11 cellular contexts compared by ENCODE assay signal in the genomic region with DNA sequence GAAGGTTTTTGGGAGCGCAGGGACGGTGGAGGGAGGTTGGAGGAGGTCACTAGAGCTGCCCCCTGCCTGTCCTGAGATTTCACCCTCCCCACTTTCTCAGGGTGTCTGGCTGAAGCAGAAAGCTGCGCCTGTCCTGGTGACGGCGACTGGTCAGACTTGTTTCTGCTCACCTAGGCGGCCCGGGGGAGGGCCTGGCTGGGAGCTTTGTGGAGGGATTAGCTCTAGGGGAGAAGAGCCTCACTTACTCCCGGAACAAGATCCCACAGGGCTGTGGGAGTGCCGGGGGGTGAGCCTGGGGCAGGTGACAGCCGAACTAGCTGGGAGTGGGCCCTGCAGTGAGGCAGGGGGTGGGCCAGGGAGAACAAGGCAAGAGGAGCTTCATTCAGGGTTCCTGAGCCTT. TPM values are rescaled to one million over a fixed set of nuclear protein-coding genes. Genes with fewer than 3 reads are reported as not detected.
DNase-seq lines count a peak whose midpoint lies in the region; ATAC-seq, FAIRE-seq and TF ChIP-seq lines count a peak whose summit lies in the region.
"Had no signal": no experiment of that assay in that cellular context is flagged by ENCODE, and none has a peak within 500 bp of the region (broad histone marks: within the 10 kb centered on the region; RNA-seq: fewer than 3 reads in every experiment).

No MANE protein-coding gene starts in this region.

- H3K4me3 Mint-ChIP-seq in activated naive CD8-positive, alpha-beta T cell, result peak overlapping the region; percentile 77

- H3K27ac ChIP-seq in left ventricle myocardium inferior (replicated peaks), result peak overlapping the region; percentile 78
- H3K27ac ChIP-seq in liver (ENCODE audit: low read depth in 1 of 2, low read length in 2 of 2), result peak overlapping the region; percentile 51 to 75
- H3K27ac ChIP-seq: tibial artery had no signal

- DNase-seq in left ventricle myocardium inferior, result no peak
- DNase-seq in left cardiac atrium, result no peak
- DNase-seq in ureter (ENCODE audit: low spot score), result peak; percentile 79
- DNase-seq in GF-D8 (lab: John Stamatoyannopoulos, UW), result no peak
- no peak for DNase-seq in RCC 7860 (ENCODE audit: low spot score)
- DNase-seq: tibial artery had no signal

- no peak overlapping the region for H3K9ac ChIP-seq in liver (ENCODE audit: low read depth in 1 of 2, low read length in 2 of 2)

- H3K9me3 Mint-ChIP-seq in activated naive CD8-positive, alpha-beta T cell (ENCODE audit: low read depth), result no peaks in the 10 kb centered on the region

- H3K27me3 ChIP-seq in left ventricle myocardium inferior (ENCODE audit: low read depth) (no peaks in the 10 kb centered on the region), liver (ENCODE audit: control insufficient read depth in 4 of 4, insufficient read depth in 4 of 4, low read length in 3 of 4) (no peaks in the 10 kb centered on the region)
- H3K27me3 ChIP-seq: tibial artery had no signal

- no peak for TF ChIP-seq RAD21 in liver (IDR thresholded peaks at IDR 0.05)

- H3K4me1 ChIP-seq in left ventricle myocardium inferior, result peaks cover 92% of the 10 kb centered on the region
- peaks cover 57 to 97% (median 89%) of the 10 kb centered on the region in 4 donors for H3K4me1 ChIP-seq in liver (ENCODE audit: control insufficient read depth in 4 of 4, insufficient read depth in 4 of 4, low read length in 3 of 4)

- ATAC-seq in left cardiac atrium (no peak), HG02870 (IDR thresholded peaks at IDR 0.05; ENCODE audit: unreplicated experiment) (no peak)

- peak overlapping the region; percentile 82 for H3K27ac Mint-ChIP-seq in activated naive CD8-positive, alpha-beta T cell

- no peak for FAIRE-seq in RCC 7860 (lab: Jason Lieb, UNC)
- FAIRE-seq: H54 had no signal

- whole genome bisulfite sequencing in liver, result 68% methylated on average over 10 of the region's 10 CpGs

- peaks cover 60% of the 10 kb centered on the region for H3K4me1 Mint-ChIP-seq in activated naive CD8-positive, alpha-beta T cell (ENCODE audit: low read depth)

- intact Hi-C loops in left ventricle myocardium inferior (cut with micrococcal nuclease) (no loop called here), left cardiac atrium (cut with DNase I) (no loop called here)

- no peaks in the 10 kb centered on the region for H3K36me3 Mint-ChIP-seq in activated naive CD8-positive, alpha-beta T cell

- no peaks in the 10 kb centered on the region for H3K36me3 ChIP-seq in left ventricle myocardium inferior
- H3K36me3 ChIP-seq in liver (ENCODE audit: control insufficient read depth in 4 of 4, insufficient read depth in 3 of 4, low read depth in 1 of 4, low read length in 3 of 4), result no peaks in the 10 kb centered on the region

- TF ChIP-seq CTCF in left ventricle myocardium inferior (IDR thresholded peaks at IDR 0.05; ENCODE audit: borderline replicate concordance) (no peak), liver (IDR thresholded peaks at IDR 0.05; ENCODE audit: low read depth, low read length, missing input control) (no peak)

- H3K27me3 Mint-ChIP-seq in activated naive CD8-positive, alpha-beta T cell, result no peaks in the 10 kb centered on the region

- H3K4me3 ChIP-seq in left ventricle myocardium inferior (no peak overlapping the region), liver (ENCODE audit: low read depth in 1 of 3, low read length in 3 of 3) (no peak overlapping the region)
- H3K4me3 ChIP-seq: tibial artery had no signal

- H3K9me3 ChIP-seq in left ventricle myocardium inferior (replicated peaks) (no peaks in the 10 kb centered on the region), liver (ENCODE audit: control insufficient read depth in 4 of 4, low read length in 3 of 4) (no peaks in the 10 kb centered on the region)
- H3K9me3 ChIP-seq: tibial artery had no signal

TF ChIP-seq in liver, 16 proteins besides CTCF, POLR2A, EP300 and RAD21:
- TF ChIP-seq, protein P1, sequence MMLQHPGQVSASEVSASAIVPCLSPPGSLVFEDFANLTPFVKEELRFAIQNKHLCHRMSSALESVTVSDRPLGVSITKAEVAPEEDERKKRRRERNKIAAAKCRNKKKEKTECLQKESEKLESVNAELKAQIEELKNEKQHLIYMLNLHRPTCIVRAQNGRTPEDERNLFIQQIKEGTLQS (IDR thresholded peaks at IDR 0.05), result no peak
- TF ChIP-seq HNF4A (conservative IDR thresholded peaks at IDR 0.05), result no peak
- no peak for TF ChIP-seq RXRA (IDR thresholded peaks at IDR 0.05)
- TF ChIP-seq, protein P2, sequence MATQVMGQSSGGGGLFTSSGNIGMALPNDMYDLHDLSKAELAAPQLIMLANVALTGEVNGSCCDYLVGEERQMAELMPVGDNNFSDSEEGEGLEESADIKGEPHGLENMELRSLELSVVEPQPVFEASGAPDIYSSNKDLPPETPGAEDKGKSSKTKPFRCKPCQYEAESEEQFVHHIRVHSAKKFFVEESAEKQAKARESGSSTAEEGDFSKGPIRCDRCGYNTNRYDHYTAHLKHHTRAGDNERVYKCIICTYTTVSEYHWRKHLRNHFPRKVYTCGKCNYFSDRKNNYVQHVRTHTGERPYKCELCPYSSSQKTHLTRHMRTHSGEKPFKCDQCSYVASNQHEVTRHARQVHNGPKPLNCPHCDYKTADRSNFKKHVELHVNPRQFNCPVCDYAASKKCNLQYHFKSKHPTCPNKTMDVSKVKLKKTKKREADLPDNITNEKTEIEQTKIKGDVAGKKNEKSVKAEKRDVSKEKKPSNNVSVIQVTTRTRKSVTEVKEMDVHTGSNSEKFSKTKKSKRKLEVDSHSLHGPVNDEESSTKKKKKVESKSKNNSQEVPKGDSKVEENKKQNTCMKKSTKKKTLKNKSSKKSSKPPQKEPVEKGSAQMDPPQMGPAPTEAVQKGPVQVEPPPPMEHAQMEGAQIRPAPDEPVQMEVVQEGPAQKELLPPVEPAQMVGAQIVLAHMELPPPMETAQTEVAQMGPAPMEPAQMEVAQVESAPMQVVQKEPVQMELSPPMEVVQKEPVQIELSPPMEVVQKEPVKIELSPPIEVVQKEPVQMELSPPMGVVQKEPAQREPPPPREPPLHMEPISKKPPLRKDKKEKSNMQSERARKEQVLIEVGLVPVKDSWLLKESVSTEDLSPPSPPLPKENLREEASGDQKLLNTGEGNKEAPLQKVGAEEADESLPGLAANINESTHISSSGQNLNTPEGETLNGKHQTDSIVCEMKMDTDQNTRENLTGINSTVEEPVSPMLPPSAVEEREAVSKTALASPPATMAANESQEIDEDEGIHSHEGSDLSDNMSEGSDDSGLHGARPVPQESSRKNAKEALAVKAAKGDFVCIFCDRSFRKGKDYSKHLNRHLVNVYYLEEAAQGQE (IDR thresholded peaks at IDR 0.05), result no peak
- no peak for TF ChIP-seq JUND (IDR thresholded peaks at IDR 0.05)
- TF ChIP-seq YY1 (IDR thresholded peaks at IDR 0.05), result no peak
- no peak for TF ChIP-seq NR2F2 (IDR thresholded peaks at IDR 0.05)
- TF ChIP-seq HNF4G (IDR thresholded peaks at IDR 0.05), result no peak
- TF ChIP-seq TAF1 (conservative IDR thresholded peaks at IDR 0.05), result no peak
- TF ChIP-seq GABPA (IDR thresholded peaks at IDR 0.05 in 1 of 2, conservative IDR thresholded peaks at IDR 0.05 in 1 of 2), result no peak
- no peak for TF ChIP-seq FOXA1 (IDR thresholded peaks at IDR 0.05)
- TF ChIP-seq, protein P3, sequence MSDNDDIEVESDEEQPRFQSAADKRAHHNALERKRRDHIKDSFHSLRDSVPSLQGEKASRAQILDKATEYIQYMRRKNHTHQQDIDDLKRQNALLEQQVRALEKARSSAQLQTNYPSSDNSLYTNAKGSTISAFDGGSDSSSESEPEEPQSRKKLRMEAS (IDR thresholded peaks at IDR 0.05), result no peak
- TF ChIP-seq, protein P4, sequence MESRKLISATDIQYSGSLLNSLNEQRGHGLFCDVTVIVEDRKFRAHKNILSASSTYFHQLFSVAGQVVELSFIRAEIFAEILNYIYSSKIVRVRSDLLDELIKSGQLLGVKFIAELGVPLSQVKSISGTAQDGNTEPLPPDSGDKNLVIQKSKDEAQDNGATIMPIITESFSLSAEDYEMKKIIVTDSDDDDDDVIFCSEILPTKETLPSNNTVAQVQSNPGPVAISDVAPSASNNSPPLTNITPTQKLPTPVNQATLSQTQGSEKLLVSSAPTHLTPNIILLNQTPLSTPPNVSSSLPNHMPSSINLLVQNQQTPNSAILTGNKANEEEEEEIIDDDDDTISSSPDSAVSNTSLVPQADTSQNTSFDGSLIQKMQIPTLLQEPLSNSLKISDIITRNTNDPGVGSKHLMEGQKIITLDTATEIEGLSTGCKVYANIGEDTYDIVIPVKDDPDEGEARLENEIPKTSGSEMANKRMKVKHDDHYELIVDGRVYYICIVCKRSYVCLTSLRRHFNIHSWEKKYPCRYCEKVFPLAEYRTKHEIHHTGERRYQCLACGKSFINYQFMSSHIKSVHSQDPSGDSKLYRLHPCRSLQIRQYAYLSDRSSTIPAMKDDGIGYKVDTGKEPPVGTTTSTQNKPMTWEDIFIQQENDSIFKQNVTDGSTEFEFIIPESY (IDR thresholded peaks at IDR 0.05), result no peak
- no peak for TF ChIP-seq FOXA2 (IDR thresholded peaks at IDR 0.05)
- TF ChIP-seq EGR1 (IDR thresholded peaks at IDR 0.05; ENCODE audit: low read depth in 2 of 2), result no peak
- TF ChIP-seq SP1 (IDR thresholded peaks at IDR 0.05), result no peak

RNA-seq across cellular contexts. Expression of a gene that starts 11.5 kb away (rescaled TPM):
- 11.3 TPM for total RNA-seq in left ventricle myocardium inferior
- 10 to 100 TPM; 15.1 to 18.5 TPM for total RNA-seq in left cardiac atrium
- total RNA-seq in liver, result 10 to 100 TPM; 38.1 to 84.1 TPM
- 100 to 1,000 TPM; 105 to 160 TPM for polyA plus RNA-seq in liver
- 20.6 TPM for total RNA-seq in ureter

RNA-seq across cellular contexts. Expression of a gene that starts 16.2 kb away (rescaled TPM):
- 18.6 TPM for total RNA-seq in left ventricle myocardium inferior
- 10 to 100 TPM; 23.7 to 34.7 TPM for total RNA-seq in left cardiac atrium
- total RNA-seq in liver, result 10 to 100 TPM in 1 of 2 donors, 1 to 10 TPM in 1; 8.1 to 25.5 TPM
- polyA plus RNA-seq in liver, result 10 to 100 TPM; 15.7 to 18.4 TPM
- total RNA-seq in ureter, result 65.1 TPM

RNA-seq across cellular contexts. Expression of a gene that starts 22.9 kb away (rescaled TPM):
- 1.9 TPM for total RNA-seq in left ventricle myocardium inferior
- total RNA-seq in left cardiac atrium, result 1 to 10 TPM in 1 of 2 donors, under 1 TPM in 1; 0.58 to 3.2 TPM
- total RNA-seq in liver, result 1 to 10 TPM; 5.1 to 5.3 TPM
- polyA plus RNA-seq in liver, result 1 to 10 TPM; 5.9 to 8.8 TPM
- total RNA-seq in ureter, result 2.3 TPM

RNA-seq across cellular contexts. Expression of a gene that starts 47.2 kb away (rescaled TPM):
- total RNA-seq in left ventricle myocardium inferior, result 0.55 TPM
- under 1 TPM; 0.41 to 0.44 TPM for total RNA-seq in left cardiac atrium
- 1 to 10 TPM; 1.5 to 1.9 TPM for total RNA-seq in liver
- under 1 TPM; 0.13 to 0.55 TPM for polyA plus RNA-seq in liver
- 2.5 TPM for total RNA-seq in ureter
- total RNA-seq: renal cortical epithelial cell had no signal
